13 cellular contexts compared by ENCODE assay signal in genomic region chr3:136995652-136996051, GRCh38. TPM values are rescaled to one million over a fixed set of nuclear protein-coding genes. Genes with fewer than 3 reads are reported as not detected.
DNase-seq lines count a peak whose midpoint lies in the region; ATAC-seq and TF ChIP-seq lines count a peak whose summit lies in the region.
"Had no signal": no experiment of that assay in that cellular context is flagged by ENCODE, and none has a peak within 500 bp of the region (broad histone marks: within the 10 kb centered on the region; RNA-seq: fewer than 3 reads in every experiment).

No MANE protein-coding gene starts in this region.

- H3K9me3 ChIP-seq in A673 (ENCODE audit: low read depth, low read length, poor library complexity, severe bottlenecking) (no peaks in the 10 kb centered on the region), adrenal gland (replicated peaks in 1 of 3) (no peaks in the 10 kb centered on the region), hepatocyte (ENCODE audit: low read depth) (no peaks in the 10 kb centered on the region)

- no TSS peak for BruUV-seq in A673 (replicated peaks; lab: Mats Ljungman, UMichigan)

- H3K4me1 Mint-ChIP-seq in HFFc6 (ENCODE audit: low read depth) = peaks cover 14% of the 10 kb centered on the region
- H3K4me1 Mint-ChIP-seq: central memory CD8-positive, alpha-beta T cell; H9 had no signal

- H3K27ac ChIP-seq in A673 (ENCODE audit: low read depth, low read length, poor library complexity, severe bottlenecking) = peak overlapping the region; percentile 22
- H3K27ac ChIP-seq in adrenal gland = peak overlapping the region in 4 of 5 donors; percentile 24 to 77 (median 52)
- H3K27ac ChIP-seq in hepatocyte = no peak overlapping the region

- POLR2A ChIA-PET in A673 (lab: Charles Lee; ENCODE audit: low non-redundant PET) = no interaction called here

- H3K27me3 ChIP-seq in A673 (replicated peaks; ENCODE audit: insufficient read depth, low read depth, low read length, poor library complexity) (no peaks in the 10 kb centered on the region), adrenal gland (no peaks in the 10 kb centered on the region), hepatocyte (no peaks in the 10 kb centered on the region)

- H3K79me2 ChIP-seq in hepatocyte = no peaks in the 10 kb centered on the region

- H3K36me3 ChIP-seq in A673 (ENCODE audit: insufficient read depth, low read length, poor library complexity, severe bottlenecking) (no peaks in the 10 kb centered on the region), adrenal gland (replicated peaks in 1 of 2) (no peaks in the 10 kb centered on the region), hepatocyte (replicated peaks; ENCODE audit: insufficient read depth, low read depth) (no peaks in the 10 kb centered on the region)

- peaks cover 11% of the 10 kb centered on the region for H3K4me1 ChIP-seq in A673 (ENCODE audit: insufficient read depth, low read length, poor library complexity, severe bottlenecking)
- peaks cover 5 to 11% of the 10 kb centered on the region in 2 donors for H3K4me1 ChIP-seq in adrenal gland (replicated peaks in 1 of 2)
- no peaks in the 10 kb centered on the region for H3K4me1 ChIP-seq in hepatocyte (ENCODE audit: insufficient read depth)

- no peak overlapping the region; the same call in 1 of the 2 replicates for H3K27ac Mint-ChIP-seq in HFFc6

- TF ChIP-seq POLR2A in adrenal gland (IDR thresholded peaks at IDR 0.05) = no peak

- CTCF ChIA-PET in A673 (lab: Charles Lee) = no interaction called here

- no peak overlapping the region for H2AFZ ChIP-seq in hepatocyte

- 71 to 88% (median 85%) methylated on average over 1 of the region's 1 CpG for WGBS in adrenal gland, 4 donors
- 93% methylated on average over 1 of the region's 1 CpG for WGBS in hepatocyte (ENCODE audit: low lambda C conversion rate, missing lambda C conversion rate)

- no peak for TF ChIP-seq CTCF in A673 (conservative IDR thresholded peaks at IDR 0.05; ENCODE audit: low read depth, low read length)
- no peak for TF ChIP-seq CTCF in adrenal gland (IDR thresholded peaks at IDR 0.05)
- TF ChIP-seq CTCF in hepatocyte (IDR thresholded peaks at IDR 0.05; ENCODE audit: poor library complexity) = no peak
- TF ChIP-seq CTCF in HFFc6 (IDR thresholded peaks at IDR 0.05) = no peak

- no peaks in the 10 kb centered on the region for H3K9me3 Mint-ChIP-seq in HFFc6
- H3K9me3 Mint-ChIP-seq: activated T-cell treated with anti-CD3 and anti-CD28 coated beads, Interleukin-2, amount 50 U/mL, for 24 hours; central memory CD8-positive, alpha-beta T cell; H9 had no signal

- H3K27me3 Mint-ChIP-seq in HFFc6 (ENCODE audit: insufficient read depth) = no peaks in the 10 kb centered on the region; the same call in 1 of the 2 replicates
- H3K27me3 Mint-ChIP-seq: activated T-cell treated with anti-CD3 and anti-CD28 coated beads, Interleukin-2, amount 50 U/mL, for 24 hours; central memory CD8-positive, alpha-beta T cell had no signal

- intact Hi-C loops in A673 (cut with micrococcal nuclease; ENCODE audit: unreplicated experiment) = no loop called here
- intact Hi-C loops in adrenal gland (cut with DNase I) = loop anchor here in 1 of 2 donors (10.0 kb wide), 1 partner anchor 231 kb away; no protein-coding TSS in a partner anchor
- intact Hi-C loops in Right ventricle myocardium superior (cut with DNase I) = no loop called here
- intact Hi-C loops in sciatic nerve (cut with DNase I) = no loop called here

- no peak overlapping the region for H3K4me3 ChIP-seq in A673 (ENCODE audit: low read depth, low read length, poor library complexity, severe bottlenecking)
- H3K4me3 ChIP-seq in adrenal gland = no peak overlapping the region
- no peak overlapping the region for H3K4me3 ChIP-seq in hepatocyte

- peaks cover 4% of the 10 kb centered on the region; the same call in 1 of the 2 replicates for H3K36me3 Mint-ChIP-seq in HFFc6 (ENCODE audit: low read depth)

- H3K9me2 ChIP-seq in hepatocyte (replicated peaks; ENCODE audit: insufficient read depth) = no peaks in the 10 kb centered on the region

- no peak overlapping the region for H3K4me3 Mint-ChIP-seq in HFFc6
- H3K4me3 Mint-ChIP-seq: activated T-cell treated with anti-CD3 and anti-CD28 coated beads, Interleukin-2, amount 50 U/mL, for 24 hours; central memory CD8-positive, alpha-beta T cell; H9 had no signal

- no peak overlapping the region for H3K4me2 ChIP-seq in hepatocyte

- DNase-seq in A673 (ENCODE audit: low spot score) (no peak), adrenal gland (no peak), Right ventricle myocardium superior (no peak), sciatic nerve (ENCODE audit: low spot score) (no peak), hepatocyte (ENCODE audit: low spot score) (no peak), HFFc6 (no peak)
- DNase-seq: activated T-cell treated with anti-CD3 and anti-CD28 coated beads, Interleukin-2, amount 50 U/mL, for 24 hours; H9; NCI-H1417 treated with DMSO at 0.1 percent for 48 hours; NK-92 treated with Interleukin-12 subunit alpha and Interleukin-12 subunit beta, amount 100 ng/mL, for 24 hours had no signal

- ATAC-seq in Right ventricle myocardium superior (ENCODE audit: poor library complexity) = peak; percentile 37
- ATAC-seq in sciatic nerve = peak; percentile 41
- no peak for ATAC-seq in HG03135 (IDR thresholded peaks at IDR 0.05; ENCODE audit: unreplicated experiment)
- ATAC-seq in activated CD4-positive, CD25-positive, alpha-beta regulatory T cell treated with anti-CD3 and anti-CD28 coated beads, Interleukin-2, amount 50 U/mL, for 24 hours = no peak

- H4K20me1 ChIP-seq in hepatocyte (ENCODE audit: insufficient read depth, poor library complexity, severe bottlenecking) = no peaks in the 10 kb centered on the region

RNA-seq across cellular contexts. Expression of gene IL20RB, which starts 37.9 kb away (rescaled TPM):
- total RNA-seq in A673 (2021) (4.0 and 4.2 TPM in 2 replicates), adrenal gland (1 to 10 TPM in 2 of 8 donors, under 1 TPM in 5, not detected in 1; 0.12 to 1.3 (median 0.28) TPM), Right ventricle myocardium superior (0.35 TPM), sciatic nerve (15.2 TPM), hepatocyte (0.48 and 0.50 TPM in 2 replicates)
- polyA plus RNA-seq in adrenal gland (1 to 10 TPM; 1.1 to 1.7 (median 1.2) TPM), hepatocyte (0.59 TPM in 1 of 2 replicates, not detected in the other)
- 1 to 10 TPM in 1 of 6 experiments, under 1 TPM in 5; 0.51 to 1.5 (median 0.82) TPM for total RNA-seq in HFFc6 (2021; fragmentation: NEBNext Ultra II Directional; extraction: Animal tissue kit (Norgen Biotek cat#: 25700))

Comparison
In these comparisons a context has a peak if more than half of its experiments do, and no peak if none do; other contexts are left out.
1. ATAC-seq: peak in Right ventricle myocardium superior (single experiment) and sciatic nerve (single experiment); none in HG03135 (single experiment) and activated CD4-positive, CD25-positive, alpha-beta regulatory T cell treated with anti-CD3 and anti-CD28 coated beads, Interleukin-2, amount 50 U/mL, for 24 hours (0 of 2).